Comparison of ENCODE assay signal across 8 cellular contexts in genomic region chrX:100928660-100929613, GRCh38. TPM values are rescaled to one million over a fixed set of nuclear protein-coding genes. Genes with fewer than 3 reads are reported as not detected.
DNase-seq lines count a peak whose midpoint lies in the region; ATAC-seq and TF ChIP-seq lines count a peak whose summit lies in the region.

Gene XKRX, minus strand, starts transcription at chrX:100928917. Its CDS starts 613 bp downstream, at chrX:100928304.

- under 1% methylated on average over 44 of the region's 51 CpGs for WGBS in HUES64

- H3K36me3 Mint-ChIP-seq in chondrocyte (ENCODE audit: low read depth), result peaks cover 5% of the 10 kb centered on the region
- H3K36me3 Mint-ChIP-seq in memory B cell, result peaks cover 4% of the 10 kb centered on the region
- no peaks in the 10 kb centered on the region for H3K36me3 Mint-ChIP-seq in stimulated activated memory B cell treated with anti-CD40 and anti-IgM and Interleukin-4, amounts not matched to agents 10 μg/mL and 1 μg/mL and 100 μg/mL, for 72 hours

- no peaks in the 10 kb centered on the region for H3K4me1 ChIP-seq in HUES64 (ENCODE audit: insufficient read depth, low read length)

- H3K4me3 ChIP-seq in HUES64 (ENCODE audit: low read length) (peak within 1 kb of the TSS; percentile 80), WI38 (ENCODE audit: low read depth, low read length) (peak within 1 kb of the TSS; percentile 41)

- peaks cover 14% of the 10 kb centered on the region for H3K27me3 ChIP-seq in HUES64 (ENCODE audit: insufficient read depth, low read length)

- peak within 1 kb of the TSS; percentile 66; the same call in 1 of the 2 replicates for H3K9ac ChIP-seq in HUES64 (ENCODE audit: low read depth, low read length)

- peak within 1 kb of the TSS; percentile 78 for H3K4me3 Mint-ChIP-seq in chondrocyte (ENCODE audit: unreplicated experiment)
- H3K4me3 Mint-ChIP-seq in memory B cell, result peak within 1 kb of the TSS; percentile 91
- H3K4me3 Mint-ChIP-seq in stimulated activated memory B cell treated with anti-CD40 and anti-IgM and Interleukin-4, amounts not matched to agents 10 μg/mL and 1 μg/mL and 100 μg/mL, for 72 hours, result peak within 1 kb of the TSS; percentile 91

- no peaks in the 10 kb centered on the region for H3K36me3 ChIP-seq in HUES64 (ENCODE audit: insufficient read depth, low read length)

- peaks cover 5% of the 10 kb centered on the region for H3K4me1 Mint-ChIP-seq in chondrocyte (ENCODE audit: low read depth)
- H3K4me1 Mint-ChIP-seq in memory B cell, result peaks cover 31% of the 10 kb centered on the region
- peaks cover 32% of the 10 kb centered on the region for H3K4me1 Mint-ChIP-seq in stimulated activated memory B cell treated with anti-CD40 and anti-IgM and Interleukin-4, amounts not matched to agents 10 μg/mL and 1 μg/mL and 100 μg/mL, for 72 hours

- no peak within 1 kb of the TSS for H3K27ac Mint-ChIP-seq in chondrocyte (ENCODE audit: unreplicated experiment)
- H3K27ac Mint-ChIP-seq in memory B cell, result peak within 1 kb of the TSS; percentile 89
- H3K27ac Mint-ChIP-seq in stimulated activated memory B cell treated with anti-CD40 and anti-IgM and Interleukin-4, amounts not matched to agents 10 μg/mL and 1 μg/mL and 100 μg/mL, for 72 hours, result peak within 1 kb of the TSS; percentile 88

- peak; percentile 67 for ATAC-seq in GM19372 (IDR thresholded peaks at IDR 0.05; ENCODE audit: low read depth, unreplicated experiment)
- ATAC-seq in memory B cell (ENCODE audit: low read depth), result peak; percentile 80
- peak; percentile 80 for ATAC-seq in stimulated activated memory B cell treated with anti-CD40 and anti-IgM and Interleukin-4, amounts not matched to agents 10 μg/mL and 1 μg/mL and 100 μg/mL, for 72 hours

- H3K27me3 Mint-ChIP-seq in chondrocyte (ENCODE audit: low read depth) (no peaks in the 10 kb centered on the region), memory B cell (no peaks in the 10 kb centered on the region)
- H3K27me3 Mint-ChIP-seq in stimulated activated memory B cell treated with anti-CD40 and anti-IgM and Interleukin-4, amounts not matched to agents 10 μg/mL and 1 μg/mL and 100 μg/mL, for 72 hours, result no peaks in the 10 kb centered on the region

- TF ChIP-seq CTCF in WI38 (IDR thresholded peaks at IDR 0.05; ENCODE audit: low read depth, low read length) (no peak), chondrocyte (IDR thresholded peaks at IDR 0.05) (no peak)

- no peak within 1 kb of the TSS for H3K27ac ChIP-seq in HUES64 (ENCODE audit: low read depth, low read length)

- H3K9me3 Mint-ChIP-seq in chondrocyte (ENCODE audit: low read depth) (peaks cover 14% of the 10 kb centered on the region), memory B cell (peaks cover 7% of the 10 kb centered on the region)
- peaks cover 6% of the 10 kb centered on the region for H3K9me3 Mint-ChIP-seq in stimulated activated memory B cell treated with anti-CD40 and anti-IgM and Interleukin-4, amounts not matched to agents 10 μg/mL and 1 μg/mL and 100 μg/mL, for 72 hours

- DNase-seq in AG20443 (ENCODE audit: low spot score), result peak; percentile 43
- DNase-seq in chondrocyte (ENCODE audit: low spot score), result no peak
- peak; percentile 13 to 16 for DNase-seq in memory B cell (ENCODE audit: low spot score in 2 of 2)
- no peak for DNase-seq in medulla oblongata (ENCODE audit: extremely low spot score)

- H3K9me3 ChIP-seq in HUES64 (ENCODE audit: insufficient read depth, low read depth, low read length), result no peaks in the 10 kb centered on the region

RNA-seq across cellular contexts. Expression of gene XKRX, which starts in this region (rescaled TPM):
- 0.50 TPM for polyA plus RNA-seq in HUES64 (2013, experiment 1 of 2)
- polyA plus RNA-seq in HUES64 (2013, experiment 2 of 2), result 0.38 TPM
- total RNA-seq in chondrocyte, result 0.15 TPM in 1 of 3 replicates, not detected in the others

Comparison
In these comparisons a context has a peak if more than half of its experiments do, and no peak if none do; other contexts are left out.
1. DNase-seq: peak in AG20443 (single experiment) and memory B cell (2 of 2); none in chondrocyte (single experiment) and medulla oblongata (single experiment).
2. Peak in every context shown above with its lines, with median percentiles within 50 percentile points of each other: ATAC-seq and H3K4me3 Mint-ChIP-seq.